27 cellular contexts compared by ENCODE assay signal in genomic region chrY:8327708-8328354, GRCh38.
"Had no signal": no experiment of that assay in that cellular context is flagged by ENCODE, and none has a peak within 500 bp of the region (broad histone marks: within the 10 kb centered on the region; RNA-seq: fewer than 3 reads in every experiment).

No MANE protein-coding gene starts in this region.

- H3K9me3 ChIP-seq: stomach, suprapubic skin, testis, thoracic aorta, thyroid gland, tibial artery, tibial nerve, transverse colon, upper lobe of left lung, upper lobe of right lung, uterus, vagina had no signal

- H3K4me1 ChIP-seq: stomach, suprapubic skin, testis, thyroid gland, tibial artery, tibial nerve, transverse colon, upper lobe of left lung, upper lobe of right lung, uterus, vagina had no signal

- H3K27ac ChIP-seq: stomach, suprapubic skin, testis, thoracic aorta, thyroid gland, tibial artery, tibial nerve, transverse colon, upper lobe of left lung, upper lobe of right lung, uterus, vagina had no signal

- DNase-seq: stimulated activated CD4-positive, alpha-beta T cell treated with anti-CD3 and anti-CD28 coated beads, Interleukin-2, amount 100 ng/mL, for 48 hours; stimulated activated CD4-positive, alpha-beta T cell treated with anti-CD3 and anti-CD28 coated beads, Interleukin-4, amount 100 ng/mL, for 1 hour; stimulated activated CD4-positive, alpha-beta T cell treated with anti-CD3 and anti-CD28 coated beads, Interleukin-4, amount 100 ng/mL, for 24 hours; stimulated activated CD4-positive, alpha-beta T cell treated with anti-CD3 and anti-CD28 coated beads, Interleukin-4, amount 100 ng/mL, for 4 hours; stimulated activated CD8-positive, alpha-beta memory T cell treated with anti-CD3 and anti-CD28 coated beads, Interleukin-4, amount 100 ng/mL, for 48 hours; stimulated activated naive B cell treated with anti-CD40 and anti-IgM and Interleukin-4, amounts not matched to agents 10 μg/mL and 1 μg/mL and 100 μg/mL, for 72 hours; stimulated activated naive CD4-positive, alpha-beta T cell; stimulated activated naive CD4-positive, alpha-beta T cell treated with Interleukin-2 at 50 U/mL for 16 hours; stimulated activated naive CD8-positive, alpha-beta T cell treated with anti-CD3 and anti-CD28 coated beads, Interleukin-15, amount 100 ng/mL, for 72 hours; stimulated activated naive CD8-positive, alpha-beta T cell treated with anti-CD3 and anti-CD28 coated beads, Interleukin-15, Interleukin-2, amounts not matched to agents 100 U/mL and 50 U/mL, for 24 hours; stomach; substantia nigra; testis; thyroid gland; tibial artery; transverse colon; upper lobe of left lung; upper lobe of right lung; uterus had no signal

- H3K27ac Mint-ChIP-seq: stimulated activated effector memory CD8-positive, alpha-beta T cell treated with anti-CD3 and anti-CD28 coated beads, Interleukin-12 subunit alpha, Interleukin-12 subunit beta, amount 100 ng/mL, for 72 hours; stimulated activated memory B cell treated with anti-CD40 and anti-IgM and Interleukin-4, amounts not matched to agents 10 μg/mL and 1 μg/mL and 100 μg/mL, for 72 hours; stimulated activated naive B cell treated with anti-CD40 and anti-IgM and Interleukin-4, amounts not matched to agents 10 μg/mL and 1 μg/mL and 100 μg/mL, for 72 hours; stimulated activated naive CD8-positive, alpha-beta T cell treated with anti-CD3 and anti-CD28 coated beads, Interleukin-15, amount 100 ng/mL, for 72 hours; stimulated activated naive CD8-positive, alpha-beta T cell treated with anti-CD3 and anti-CD28 coated beads, Interleukin-15, Interleukin-2, amounts not matched to agents 100 ng/mL and 50 ng/mL, for 24 hours; type B pancreatic cell had no signal

- H3K27me3 ChIP-seq: stomach, suprapubic skin, testis, thyroid gland, tibial artery, tibial nerve, transverse colon, upper lobe of left lung, upper lobe of right lung, uterus, vagina had no signal

- ATAC-seq: stimulated activated effector memory CD8-positive, alpha-beta T cell treated with anti-CD3 and anti-CD28 coated beads, Interleukin-12 subunit alpha, Interleukin-12 subunit beta, amount 100 ng/mL, for 72 hours; stimulated activated memory B cell treated with anti-CD40 and anti-IgM and Interleukin-4, amounts not matched to agents 10 μg/mL and 1 μg/mL and 100 μg/mL, for 72 hours; stimulated activated naive B cell treated with anti-CD40 and anti-IgM and Interleukin-4, amounts not matched to agents 10 μg/mL and 1 μg/mL and 100 μg/mL, for 72 hours; stimulated activated naive CD8-positive, alpha-beta T cell treated with anti-CD3 and anti-CD28 coated beads, Interleukin-15, amount 100 ng/mL, for 72 hours; stimulated activated naive CD8-positive, alpha-beta T cell treated with anti-CD3 and anti-CD28 coated beads, Interleukin-15, Interleukin-2, amounts not matched to agents 100 U/mL and 50 U/mL, for 24 hours; upper lobe of right lung had no signal

- H3K27me3 Mint-ChIP-seq: stimulated activated memory B cell treated with anti-CD40 and anti-IgM and Interleukin-4, amounts not matched to agents 10 μg/mL and 1 μg/mL and 100 μg/mL, for 72 hours; stimulated activated naive B cell treated with anti-CD40 and anti-IgM and Interleukin-4, amounts not matched to agents 10 μg/mL and 1 μg/mL and 100 μg/mL, for 72 hours; stimulated activated naive CD8-positive, alpha-beta T cell treated with anti-CD3 and anti-CD28 coated beads, Interleukin-15, amount 100 ng/mL, for 72 hours; stimulated activated naive CD8-positive, alpha-beta T cell treated with anti-CD3 and anti-CD28 coated beads, Interleukin-15, Interleukin-2, amounts not matched to agents 100 ng/mL and 50 ng/mL, for 24 hours; type B pancreatic cell had no signal

- H3K4me1 Mint-ChIP-seq: stimulated activated effector memory CD8-positive, alpha-beta T cell treated with anti-CD3 and anti-CD28 coated beads, Interleukin-12 subunit alpha, Interleukin-12 subunit beta, amount 100 ng/mL, for 72 hours; stimulated activated memory B cell treated with anti-CD40 and anti-IgM and Interleukin-4, amounts not matched to agents 10 μg/mL and 1 μg/mL and 100 μg/mL, for 72 hours; stimulated activated naive B cell treated with anti-CD40 and anti-IgM and Interleukin-4, amounts not matched to agents 10 μg/mL and 1 μg/mL and 100 μg/mL, for 72 hours had no signal

- H3K4me3 Mint-ChIP-seq: stimulated activated effector memory CD8-positive, alpha-beta T cell treated with anti-CD3 and anti-CD28 coated beads, Interleukin-12 subunit alpha, Interleukin-12 subunit beta, amount 100 ng/mL, for 72 hours; stimulated activated memory B cell treated with anti-CD40 and anti-IgM and Interleukin-4, amounts not matched to agents 10 μg/mL and 1 μg/mL and 100 μg/mL, for 72 hours; stimulated activated naive B cell treated with anti-CD40 and anti-IgM and Interleukin-4, amounts not matched to agents 10 μg/mL and 1 μg/mL and 100 μg/mL, for 72 hours; stimulated activated naive CD8-positive, alpha-beta T cell treated with anti-CD3 and anti-CD28 coated beads, Interleukin-15, amount 100 ng/mL, for 72 hours; stimulated activated naive CD8-positive, alpha-beta T cell treated with anti-CD3 and anti-CD28 coated beads, Interleukin-15, Interleukin-2, amounts not matched to agents 100 ng/mL and 50 ng/mL, for 24 hours; type B pancreatic cell had no signal

- H3K36me3 ChIP-seq: stomach, suprapubic skin, thoracic aorta, thyroid gland, tibial artery, tibial nerve, transverse colon, upper lobe of left lung, upper lobe of right lung, uterus, vagina had no signal

- H3K4me3 ChIP-seq: stomach, suprapubic skin, testis, thoracic aorta, thyroid gland, tibial artery, tibial nerve, transverse colon, upper lobe of left lung, upper lobe of right lung, uterus, vagina had no signal

- H3K36me3 Mint-ChIP-seq: stimulated activated effector memory CD8-positive, alpha-beta T cell treated with anti-CD3 and anti-CD28 coated beads, Interleukin-12 subunit alpha, Interleukin-12 subunit beta, amount 100 ng/mL, for 72 hours; stimulated activated memory B cell treated with anti-CD40 and anti-IgM and Interleukin-4, amounts not matched to agents 10 μg/mL and 1 μg/mL and 100 μg/mL, for 72 hours; stimulated activated naive B cell treated with anti-CD40 and anti-IgM and Interleukin-4, amounts not matched to agents 10 μg/mL and 1 μg/mL and 100 μg/mL, for 72 hours; type B pancreatic cell had no signal

- H3K9me3 Mint-ChIP-seq: stimulated activated effector memory CD8-positive, alpha-beta T cell treated with anti-CD3 and anti-CD28 coated beads, Interleukin-12 subunit alpha, Interleukin-12 subunit beta, amount 100 ng/mL, for 72 hours; stimulated activated memory B cell treated with anti-CD40 and anti-IgM and Interleukin-4, amounts not matched to agents 10 μg/mL and 1 μg/mL and 100 μg/mL, for 72 hours; stimulated activated naive B cell treated with anti-CD40 and anti-IgM and Interleukin-4, amounts not matched to agents 10 μg/mL and 1 μg/mL and 100 μg/mL, for 72 hours; stimulated activated naive CD8-positive, alpha-beta T cell treated with anti-CD3 and anti-CD28 coated beads, Interleukin-15, amount 100 ng/mL, for 72 hours; stimulated activated naive CD8-positive, alpha-beta T cell treated with anti-CD3 and anti-CD28 coated beads, Interleukin-15, Interleukin-2, amounts not matched to agents 100 ng/mL and 50 ng/mL, for 24 hours; type B pancreatic cell had no signal
